ENCODE assay signal across 10 cellular contexts in genomic region chr1:100883963-100884362, GRCh38. TPM values are rescaled to one million over a fixed set of nuclear protein-coding genes. Genes with fewer than 3 reads are reported as not detected.
DNase-seq lines count a peak whose midpoint lies in the region; ATAC-seq and TF ChIP-seq lines count a peak whose summit lies in the region.
"Had no signal": no experiment of that assay in that cellular context is flagged by ENCODE, and none has a peak within 500 bp of the region (broad histone marks: within the 10 kb centered on the region; RNA-seq: fewer than 3 reads in every experiment).

No MANE protein-coding gene starts in this region.

- H3K36me3 Mint-ChIP-seq in chondrocyte (ENCODE audit: low read depth), result peaks cover 1% of the 10 kb centered on the region
- H3K36me3 Mint-ChIP-seq in activated T-helper 2 cell treated with anti-CD3 and anti-CD28 coated beads, Interferon-gamma antibody, Interleukin-2, Interleukin-4, amounts not matched to agents 10 μg/mL and 5 μg/mL and 100 μg/mL, durations not matched to agents 14 hours and 24 hours and 36 hours (ENCODE audit: low read depth), result peaks cover 9% of the 10 kb centered on the region

- TF ChIP-seq CTCF in chondrocyte (IDR thresholded peaks at IDR 0.05), result peak; percentile 70

- no peaks in the 10 kb centered on the region for H3K27me3 Mint-ChIP-seq in chondrocyte (ENCODE audit: low read depth)
- H3K27me3 Mint-ChIP-seq in activated T-helper 2 cell treated with anti-CD3 and anti-CD28 coated beads, Interferon-gamma antibody, Interleukin-2, Interleukin-4, amounts not matched to agents 10 μg/mL and 5 μg/mL and 100 μg/mL, durations not matched to agents 14 hours and 24 hours and 36 hours (ENCODE audit: low read depth), result peaks cover 4% of the 10 kb centered on the region
- H3K27me3 Mint-ChIP-seq: activated T-cell treated with anti-CD3 and anti-CD28 coated beads, Interleukin-2, amount 50 U/mL, for 24 hours had no signal

- intact Hi-C loops in activated T-helper 2 cell treated with anti-CD3 and anti-CD28 coated beads, Interferon-gamma antibody, Interleukin-2, Interleukin-4, amounts not matched to agents 10 μg/mL and 5 μg/mL and 100 μg/mL, durations not matched to agents 14 hours and 24 hours and 36 hours (cut with micrococcal nuclease), result no loop called here

- no peak overlapping the region for H3K4me3 Mint-ChIP-seq in chondrocyte (ENCODE audit: unreplicated experiment)
- no peak overlapping the region for H3K4me3 Mint-ChIP-seq in activated T-helper 2 cell treated with anti-CD3 and anti-CD28 coated beads, Interferon-gamma antibody, Interleukin-2, Interleukin-4, amounts not matched to agents 10 μg/mL and 5 μg/mL and 100 μg/mL, durations not matched to agents 14 hours and 24 hours and 36 hours (ENCODE audit: low read depth)
- H3K4me3 Mint-ChIP-seq: activated T-cell treated with anti-CD3 and anti-CD28 coated beads, Interleukin-2, amount 50 U/mL, for 24 hours; T-helper 17 cell had no signal

- H3K27ac Mint-ChIP-seq in chondrocyte (ENCODE audit: unreplicated experiment), result no peak overlapping the region
- H3K27ac Mint-ChIP-seq in activated T-helper 2 cell treated with anti-CD3 and anti-CD28 coated beads, Interferon-gamma antibody, Interleukin-2, Interleukin-4, amounts not matched to agents 10 μg/mL and 5 μg/mL and 100 μg/mL, durations not matched to agents 14 hours and 24 hours and 36 hours, result no peak overlapping the region
- H3K27ac Mint-ChIP-seq: activated T-cell treated with anti-CD3 and anti-CD28 coated beads, Interleukin-2, amount 50 U/mL, for 24 hours; T-helper 17 cell had no signal

- no peak for ATAC-seq in HG03159 (IDR thresholded peaks at IDR 0.05; ENCODE audit: unreplicated experiment)
- ATAC-seq: T-helper 17 cell had no signal

- peaks cover 14% of the 10 kb centered on the region for H3K4me1 Mint-ChIP-seq in chondrocyte (ENCODE audit: low read depth)
- H3K4me1 Mint-ChIP-seq in activated T-helper 2 cell treated with anti-CD3 and anti-CD28 coated beads, Interferon-gamma antibody, Interleukin-2, Interleukin-4, amounts not matched to agents 10 μg/mL and 5 μg/mL and 100 μg/mL, durations not matched to agents 14 hours and 24 hours and 36 hours (ENCODE audit: low read depth), result peaks cover 2% of the 10 kb centered on the region

- no peaks in the 10 kb centered on the region for H3K9me3 Mint-ChIP-seq in chondrocyte (ENCODE audit: low read depth)
- peaks cover 9% of the 10 kb centered on the region for H3K9me3 Mint-ChIP-seq in activated T-helper 2 cell treated with anti-CD3 and anti-CD28 coated beads, Interferon-gamma antibody, Interleukin-2, Interleukin-4, amounts not matched to agents 10 μg/mL and 5 μg/mL and 100 μg/mL, durations not matched to agents 14 hours and 24 hours and 36 hours
- H3K9me3 Mint-ChIP-seq: activated T-cell treated with anti-CD3 and anti-CD28 coated beads, Interleukin-2, amount 50 U/mL, for 24 hours had no signal

- DNase-seq in GM04504 (ENCODE audit: low read depth), result peak; percentile 21
- peak; percentile 80 for DNase-seq in NCI-H69 (lab: John Stamatoyannopoulos, UW)
- DNase-seq in chondrocyte (ENCODE audit: low spot score), result no peak
- peak; percentile 22 for DNase-seq in pons (ENCODE audit: low spot score)
- no peak for DNase-seq in NCI-H1048 (lab: John Stamatoyannopoulos, UW)
- DNase-seq in activated T-helper 2 cell treated with anti-CD3 and anti-CD28 coated beads, Interferon-gamma antibody, Interleukin-2, Interleukin-4, amounts not matched to agents 10 μg/mL and 5 μg/mL and 100 μg/mL, durations not matched to agents 14 hours and 24 hours and 36 hours (ENCODE audit: low spot score), result no peak
- DNase-seq: activated T-cell treated with anti-CD3 and anti-CD28 coated beads, Interleukin-2, amount 50 U/mL, for 24 hours; NCI-H2029; T-helper 17 cell had no signal

RNA-seq across cellular contexts. Expression of gene EXTL2, which starts 10.7 kb away (rescaled TPM):
- total RNA-seq in chondrocyte, result 24.7 to 36.1 TPM (median 26.0 TPM) in 3 replicates
- 3.4 and 3.8 TPM in 2 replicates for total RNA-seq in activated T-helper 2 cell treated with anti-CD3 and anti-CD28 coated beads, Interferon-gamma antibody, Interleukin-2, Interleukin-4, amounts not matched to agents 10 μg/mL and 5 μg/mL and 100 μg/mL, durations not matched to agents 14 hours and 24 hours and 36 hours

RNA-seq across cellular contexts. Expression of gene SLC30A7, which starts 11.9 kb away (rescaled TPM):
- total RNA-seq in chondrocyte, result 46.1 to 49.5 TPM (median 46.2 TPM) in 3 replicates
- total RNA-seq in activated T-helper 2 cell treated with anti-CD3 and anti-CD28 coated beads, Interferon-gamma antibody, Interleukin-2, Interleukin-4, amounts not matched to agents 10 μg/mL and 5 μg/mL and 100 μg/mL, durations not matched to agents 14 hours and 24 hours and 36 hours, result 38.6 and 39.4 TPM in 2 replicates

Comparison
In these comparisons a context has a peak if more than half of its experiments do, and no peak if none do; other contexts are left out.
1. DNase-seq: peak in GM04504 (single experiment), NCI-H69 (single experiment) and pons (single experiment); none in chondrocyte (single experiment), NCI-H1048 (single experiment) and activated T-helper 2 cell treated with anti-CD3 and anti-CD28 coated beads, Interferon-gamma antibody, Interleukin-2, Interleukin-4, amounts not matched to agents 10 μg/mL and 5 μg/mL and 100 μg/mL, durations not matched to agents 14 hours and 24 hours and 36 hours (single experiment).